In the genomic region with DNA sequence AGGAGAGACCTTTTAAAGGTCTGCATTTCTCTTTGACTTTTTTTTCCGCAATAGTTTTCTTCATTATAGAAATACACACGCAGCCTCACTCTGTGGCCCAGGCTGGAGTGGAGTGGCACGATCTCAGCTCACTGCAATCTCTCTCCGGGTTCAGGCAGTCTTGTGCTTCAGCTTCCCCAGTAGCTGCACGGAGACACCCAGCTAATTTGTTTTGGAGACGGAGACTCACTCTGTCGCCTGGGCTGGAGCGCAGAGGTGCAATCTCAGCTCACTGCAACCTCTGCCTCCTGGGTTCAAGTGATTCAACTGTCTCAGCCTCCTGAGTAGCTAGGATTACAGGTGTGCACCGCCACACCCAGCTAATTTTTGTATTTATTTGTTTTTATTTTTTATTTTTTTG, we compare ENCODE assay signal across 1 cellular context.
TF ChIP-seq lines count a peak whose summit lies in the region.

No MANE protein-coding gene starts in this region.

TF ChIP-seq in SK-N-SH, 30 proteins besides CTCF, POLR2A, EP300 and RAD21 (continued from another document):
- TF ChIP-seq, protein P1, sequence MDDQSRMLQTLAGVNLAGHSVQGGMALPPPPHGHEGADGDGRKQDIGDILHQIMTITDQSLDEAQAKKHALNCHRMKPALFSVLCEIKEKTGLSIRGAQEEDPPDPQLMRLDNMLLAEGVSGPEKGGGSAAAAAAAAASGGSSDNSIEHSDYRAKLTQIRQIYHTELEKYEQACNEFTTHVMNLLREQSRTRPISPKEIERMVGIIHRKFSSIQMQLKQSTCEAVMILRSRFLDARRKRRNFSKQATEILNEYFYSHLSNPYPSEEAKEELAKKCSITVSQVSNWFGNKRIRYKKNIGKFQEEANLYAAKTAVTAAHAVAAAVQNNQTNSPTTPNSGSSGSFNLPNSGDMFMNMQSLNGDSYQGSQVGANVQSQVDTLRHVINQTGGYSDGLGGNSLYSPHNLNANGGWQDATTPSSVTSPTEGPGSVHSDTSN (IDR thresholded peaks at IDR 0.05), result no peak
- no peak for TF ChIP-seq YY1 (IDR thresholded peaks at IDR 0.05; ENCODE audit: low read depth)
- no peak for TF ChIP-seq MEF2A (IDR thresholded peaks at IDR 0.05; ENCODE audit: borderline replicate concordance, low read depth)
- no peak for TF ChIP-seq RCOR1 (IDR thresholded peaks at IDR 0.05; ENCODE audit: low read length)
- TF ChIP-seq EZH2phosphoT487 (IDR thresholded peaks at IDR 0.05; ENCODE audit: borderline replicate concordance, low read depth), result no peak
- TF ChIP-seq CHD2 (IDR thresholded peaks at IDR 0.05; ENCODE audit: low read length, partially characterized antibody), result no peak
- TF ChIP-seq, protein P2, sequence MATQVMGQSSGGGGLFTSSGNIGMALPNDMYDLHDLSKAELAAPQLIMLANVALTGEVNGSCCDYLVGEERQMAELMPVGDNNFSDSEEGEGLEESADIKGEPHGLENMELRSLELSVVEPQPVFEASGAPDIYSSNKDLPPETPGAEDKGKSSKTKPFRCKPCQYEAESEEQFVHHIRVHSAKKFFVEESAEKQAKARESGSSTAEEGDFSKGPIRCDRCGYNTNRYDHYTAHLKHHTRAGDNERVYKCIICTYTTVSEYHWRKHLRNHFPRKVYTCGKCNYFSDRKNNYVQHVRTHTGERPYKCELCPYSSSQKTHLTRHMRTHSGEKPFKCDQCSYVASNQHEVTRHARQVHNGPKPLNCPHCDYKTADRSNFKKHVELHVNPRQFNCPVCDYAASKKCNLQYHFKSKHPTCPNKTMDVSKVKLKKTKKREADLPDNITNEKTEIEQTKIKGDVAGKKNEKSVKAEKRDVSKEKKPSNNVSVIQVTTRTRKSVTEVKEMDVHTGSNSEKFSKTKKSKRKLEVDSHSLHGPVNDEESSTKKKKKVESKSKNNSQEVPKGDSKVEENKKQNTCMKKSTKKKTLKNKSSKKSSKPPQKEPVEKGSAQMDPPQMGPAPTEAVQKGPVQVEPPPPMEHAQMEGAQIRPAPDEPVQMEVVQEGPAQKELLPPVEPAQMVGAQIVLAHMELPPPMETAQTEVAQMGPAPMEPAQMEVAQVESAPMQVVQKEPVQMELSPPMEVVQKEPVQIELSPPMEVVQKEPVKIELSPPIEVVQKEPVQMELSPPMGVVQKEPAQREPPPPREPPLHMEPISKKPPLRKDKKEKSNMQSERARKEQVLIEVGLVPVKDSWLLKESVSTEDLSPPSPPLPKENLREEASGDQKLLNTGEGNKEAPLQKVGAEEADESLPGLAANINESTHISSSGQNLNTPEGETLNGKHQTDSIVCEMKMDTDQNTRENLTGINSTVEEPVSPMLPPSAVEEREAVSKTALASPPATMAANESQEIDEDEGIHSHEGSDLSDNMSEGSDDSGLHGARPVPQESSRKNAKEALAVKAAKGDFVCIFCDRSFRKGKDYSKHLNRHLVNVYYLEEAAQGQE (IDR thresholded peaks at IDR 0.05; ENCODE audit: low read depth, low read length), result no peak
- TF ChIP-seq TAF1 (IDR thresholded peaks at IDR 0.05; ENCODE audit: borderline replicate concordance, low read depth, low read length), result no peak
- no peak for TF ChIP-seq SIN3A (IDR thresholded peaks at IDR 0.05; ENCODE audit: borderline replicate concordance, low read depth, low read length)
- TF ChIP-seq FOSL2 (IDR thresholded peaks at IDR 0.05; ENCODE audit: borderline replicate concordance, low read depth), result no peak
- no peak for TF ChIP-seq MXI1 (IDR thresholded peaks at IDR 0.05; ENCODE audit: low read depth, low read length)
- TF ChIP-seq GABPA (IDR thresholded peaks at IDR 0.05; ENCODE audit: low read depth), result no peak
- TF ChIP-seq, protein P3, sequence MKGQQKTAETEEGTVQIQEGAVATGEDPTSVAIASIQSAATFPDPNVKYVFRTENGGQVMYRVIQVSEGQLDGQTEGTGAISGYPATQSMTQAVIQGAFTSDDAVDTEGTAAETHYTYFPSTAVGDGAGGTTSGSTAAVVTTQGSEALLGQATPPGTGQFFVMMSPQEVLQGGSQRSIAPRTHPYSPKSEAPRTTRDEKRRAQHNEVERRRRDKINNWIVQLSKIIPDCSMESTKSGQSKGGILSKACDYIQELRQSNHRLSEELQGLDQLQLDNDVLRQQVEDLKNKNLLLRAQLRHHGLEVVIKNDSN (IDR thresholded peaks at IDR 0.05; ENCODE audit: borderline replicate concordance, low read depth), result no peak
